8 cellular contexts compared by ENCODE assay signal in the genomic region with DNA sequence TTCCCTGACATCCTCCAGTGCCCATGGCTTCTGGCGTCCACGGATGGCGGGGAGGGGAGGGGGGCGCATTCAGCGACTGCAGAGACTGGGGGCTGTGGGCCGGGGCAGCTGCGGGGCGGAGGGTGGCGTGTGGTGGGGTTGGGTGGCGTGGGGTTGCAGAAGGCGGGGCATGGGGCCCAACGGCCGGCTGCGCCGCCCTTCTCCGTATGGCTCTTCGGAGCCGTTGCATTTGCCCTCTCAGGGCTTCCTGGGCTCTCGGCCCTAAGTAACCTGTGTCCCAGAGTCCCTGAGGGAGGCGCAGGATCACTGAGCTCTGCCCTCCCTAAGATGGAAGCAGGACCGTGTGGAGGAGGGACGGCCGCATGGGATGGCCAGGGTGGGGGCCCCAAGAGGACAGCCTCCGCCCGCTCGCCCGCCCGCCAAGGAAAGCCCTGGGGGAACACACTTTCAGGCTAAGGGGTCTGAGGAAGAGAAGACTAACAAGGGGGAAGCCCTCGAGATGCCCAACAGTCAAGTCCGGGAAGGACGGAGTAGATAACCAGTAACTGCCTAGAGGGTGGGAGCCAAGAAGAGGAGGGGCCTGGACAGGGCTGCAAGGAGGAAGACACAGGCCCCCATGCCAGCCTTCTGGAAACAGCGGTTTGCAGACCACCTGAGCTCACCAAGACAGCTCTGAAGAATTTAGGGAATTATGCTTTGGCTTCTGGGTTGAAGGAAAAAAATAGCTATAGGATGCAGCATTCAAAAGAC. TPM values are rescaled to one million over a fixed set of nuclear protein-coding genes. Genes with fewer than 3 reads are reported as not detected.
DNase-seq lines count a peak whose midpoint lies in the region; ATAC-seq and TF ChIP-seq lines count a peak whose summit lies in the region.

No MANE protein-coding gene starts in this region.

- H3K36me3 ChIP-seq in adrenal gland (replicated peaks in 1 of 2), result peaks cover 0 to 13% of the 10 kb centered on the region in 2 donors

- intact Hi-C loops in adrenal gland (cut with DNase I), result no loop called here

- WGBS in adrenal gland, 4 donors, result 10 to 23% (median 13%) methylated on average over 5 to 32 of the region's 32 CpGs

- H3K9me3 Mint-ChIP-seq in stimulated activated effector memory CD8-positive, alpha-beta T cell treated with anti-CD3 and anti-CD28 coated beads, Interleukin-12 subunit alpha, Interleukin-12 subunit beta, amount 100 ng/mL, for 72 hours, result no peaks in the 10 kb centered on the region

- ATAC-seq in stimulated activated effector memory CD8-positive, alpha-beta T cell treated with anti-CD3 and anti-CD28 coated beads, Interleukin-12 subunit alpha, Interleukin-12 subunit beta, amount 100 ng/mL, for 72 hours, result peak; percentile 58
- ATAC-seq in GM21360 (IDR thresholded peaks at IDR 0.05; ENCODE audit: unreplicated experiment) (no peak), GM18868 (IDR thresholded peaks at IDR 0.05; ENCODE audit: unreplicated experiment) (no peak)

- DNase-seq in AG08396 (ENCODE audit: low spot score) (peak; percentile 65), adrenal gland (peak in 1 of 7 donors; percentile 26), NCI-H345 treated with DMSO at 0.1 percent for 48 hours (lab: John Stamatoyannopoulos, UW; ENCODE audit: unreplicated experiment) (no peak)
- no peak for DNase-seq in stimulated activated effector memory CD8-positive, alpha-beta T cell treated with anti-CD3 and anti-CD28 coated beads, Interleukin-12 subunit alpha, Interleukin-12 subunit beta, amount 100 ng/mL, for 72 hours (ENCODE audit: low spot score in 2 of 2)

- H3K4me1 ChIP-seq in adrenal gland (replicated peaks in 1 of 2), result no peaks in the 10 kb centered on the region

- H3K36me3 Mint-ChIP-seq in stimulated activated effector memory CD8-positive, alpha-beta T cell treated with anti-CD3 and anti-CD28 coated beads, Interleukin-12 subunit alpha, Interleukin-12 subunit beta, amount 100 ng/mL, for 72 hours, result peaks cover 36% of the 10 kb centered on the region

- H3K27ac ChIP-seq in adrenal gland, result peak overlapping the region in 1 of 5 donors; percentile 27

- TF ChIP-seq CTCF in adrenal gland (IDR thresholded peaks at IDR 0.05), result no peak

- no peaks in the 10 kb centered on the region for H3K27me3 ChIP-seq in adrenal gland

- peaks cover 27% of the 10 kb centered on the region for H3K4me1 Mint-ChIP-seq in stimulated activated effector memory CD8-positive, alpha-beta T cell treated with anti-CD3 and anti-CD28 coated beads, Interleukin-12 subunit alpha, Interleukin-12 subunit beta, amount 100 ng/mL, for 72 hours

- no peak overlapping the region for H3K27ac Mint-ChIP-seq in stimulated activated effector memory CD8-positive, alpha-beta T cell treated with anti-CD3 and anti-CD28 coated beads, Interleukin-12 subunit alpha, Interleukin-12 subunit beta, amount 100 ng/mL, for 72 hours

- H3K9me3 ChIP-seq in adrenal gland (replicated peaks in 1 of 3), result no peaks in the 10 kb centered on the region
- H3K9me3 ChIP-seq in iPS-18c (ENCODE audit: control insufficient read depth, insufficient read depth, low read length), result no peaks in the 10 kb centered on the region

- TF ChIP-seq POLR2A in GM19099 (IDR thresholded peaks at IDR 0.05; ENCODE audit: extremely low read depth, insufficient read length, low read depth) (peak; percentile 22), adrenal gland (IDR thresholded peaks at IDR 0.05) (no peak)

- H3K4me3 ChIP-seq in adrenal gland (peak overlapping the region in 3 of 4 donors; percentile 9 to 84 (median 46)), iPS-18c (ENCODE audit: insufficient read depth, low read depth, low read length) (peak overlapping the region; percentile 73)

- H3K4me3 Mint-ChIP-seq in stimulated activated effector memory CD8-positive, alpha-beta T cell treated with anti-CD3 and anti-CD28 coated beads, Interleukin-12 subunit alpha, Interleukin-12 subunit beta, amount 100 ng/mL, for 72 hours, result peak overlapping the region; percentile 65

RNA-seq across cellular contexts. Expression of a gene that starts 9.2 kb away (rescaled TPM):
- total RNA-seq in adrenal gland, result 1 to 10 TPM in 6 of 8 donors, under 1 TPM in 2; 0.72 to 5.0 (median 2.2) TPM
- polyA plus RNA-seq in adrenal gland, result 1 to 10 TPM in 2 of 3 donors, under 1 TPM in 1; 0.37 to 9.1 (median 6.1) TPM

RNA-seq across cellular contexts. Expression of a gene that starts 24.2 kb away (rescaled TPM):
- 10 to 100 TPM; 38.7 to 76.3 (median 55.8) TPM for total RNA-seq in adrenal gland
- polyA plus RNA-seq in adrenal gland, result 100 to 1,000 TPM in 1 of 3 donors, 10 to 100 TPM in 2; 32.6 to 100 (median 62.1) TPM

RNA-seq across cellular contexts. Expression of a gene that starts 40.7 kb away (rescaled TPM):
- total RNA-seq in adrenal gland, result 10 to 100 TPM; 40.1 to 69.1 (median 52.7) TPM
- 10 to 100 TPM; 15.6 to 33.3 (median 25.3) TPM for polyA plus RNA-seq in adrenal gland

RNA-seq across cellular contexts. Expression of a gene that starts 44.1 kb away (rescaled TPM):
- 10 to 100 TPM; 32.4 to 63.3 (median 48.6) TPM for total RNA-seq in adrenal gland
- 100 to 1,000 TPM in 2 of 3 donors, 10 to 100 TPM in 1; 15.7 to 189 (median 115) TPM for polyA plus RNA-seq in adrenal gland

RNA-seq across cellular contexts. Expression of a gene that starts 57.1 kb away (rescaled TPM):
- total RNA-seq in adrenal gland, result 1 to 10 TPM; 1.7 to 8.9 (median 4.4) TPM
- polyA plus RNA-seq in adrenal gland, result 10 to 100 TPM in 1 of 3 donors, 1 to 10 TPM in 2; 2.2 to 10.3 (median 4.2) TPM
